ENCODE assay signal across 1 cellular context in the genomic region with DNA sequence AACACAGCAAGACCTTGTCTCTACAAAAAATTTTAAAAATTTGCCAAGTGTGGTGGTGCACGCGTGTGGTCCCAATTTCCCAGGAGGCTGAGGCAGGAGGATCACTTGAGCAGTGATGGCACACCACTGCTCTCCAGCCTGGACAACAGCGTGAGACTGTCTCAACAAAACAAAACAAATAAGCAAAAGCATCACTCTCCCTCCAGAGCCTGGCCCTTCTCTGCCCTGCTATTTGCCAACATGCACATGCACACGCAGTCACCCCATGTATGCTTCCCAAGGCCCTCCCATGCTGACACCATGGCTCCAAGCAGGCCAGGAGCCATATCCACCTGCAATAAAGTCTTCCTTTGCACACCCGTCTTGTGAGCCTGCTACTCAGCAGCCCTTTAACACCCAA.
TF ChIP-seq lines count a peak whose summit lies in the region.

No MANE protein-coding gene starts in this region.

TF ChIP-seq in IMR-90, 13 proteins besides CTCF, POLR2A, EP300 and RAD21:
- TF ChIP-seq RFX5 (IDR thresholded peaks at IDR 0.05; ENCODE audit: low read depth, low read length) (no peak), SMC3 (IDR thresholded peaks at IDR 0.05; ENCODE audit: low read depth, low read length) (no peak), CHD1 (IDR thresholded peaks at IDR 0.05; ENCODE audit: low read depth, low read length) (no peak), MXI1 (IDR thresholded peaks at IDR 0.05; ENCODE audit: borderline replicate concordance, low read depth, low read length) (no peak), BHLHE40 (IDR thresholded peaks at IDR 0.05; ENCODE audit: low read depth, low read length) (no peak), MAZ (IDR thresholded peaks at IDR 0.05; ENCODE audit: borderline replicate concordance, low read depth, low read length) (no peak), RCOR1 (IDR thresholded peaks at IDR 0.05; ENCODE audit: insufficient replicate concordance, low read length) (no peak), MAFK (IDR thresholded peaks at IDR 0.05; ENCODE audit: low read depth, low read length) (no peak), FOS (IDR thresholded peaks at IDR 0.05; ENCODE audit: low read depth, low read length) (no peak), CEBPB (IDR thresholded peaks at IDR 0.05; ENCODE audit: low read depth, low read length) (no peak), NFE2L2 (IDR thresholded peaks at IDR 0.05; ENCODE audit: low read depth, low read length) (no peak)
- TF ChIP-seq, protein P1, sequence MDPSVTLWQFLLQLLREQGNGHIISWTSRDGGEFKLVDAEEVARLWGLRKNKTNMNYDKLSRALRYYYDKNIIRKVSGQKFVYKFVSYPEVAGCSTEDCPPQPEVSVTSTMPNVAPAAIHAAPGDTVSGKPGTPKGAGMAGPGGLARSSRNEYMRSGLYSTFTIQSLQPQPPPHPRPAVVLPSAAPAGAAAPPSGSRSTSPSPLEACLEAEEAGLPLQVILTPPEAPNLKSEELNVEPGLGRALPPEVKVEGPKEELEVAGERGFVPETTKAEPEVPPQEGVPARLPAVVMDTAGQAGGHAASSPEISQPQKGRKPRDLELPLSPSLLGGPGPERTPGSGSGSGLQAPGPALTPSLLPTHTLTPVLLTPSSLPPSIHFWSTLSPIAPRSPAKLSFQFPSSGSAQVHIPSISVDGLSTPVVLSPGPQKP (IDR thresholded peaks at IDR 0.05; ENCODE audit: borderline replicate concordance, low read depth, low read length): no peak
- TF ChIP-seq, protein P2, sequence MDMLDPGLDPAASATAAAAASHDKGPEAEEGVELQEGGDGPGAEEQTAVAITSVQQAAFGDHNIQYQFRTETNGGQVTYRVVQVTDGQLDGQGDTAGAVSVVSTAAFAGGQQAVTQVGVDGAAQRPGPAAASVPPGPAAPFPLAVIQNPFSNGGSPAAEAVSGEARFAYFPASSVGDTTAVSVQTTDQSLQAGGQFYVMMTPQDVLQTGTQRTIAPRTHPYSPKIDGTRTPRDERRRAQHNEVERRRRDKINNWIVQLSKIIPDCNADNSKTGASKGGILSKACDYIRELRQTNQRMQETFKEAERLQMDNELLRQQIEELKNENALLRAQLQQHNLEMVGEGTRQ (IDR thresholded peaks at IDR 0.05; ENCODE audit: low read depth, low read length): no peak
